ENCODE assay signal across 1 cellular context in genomic region chr17:81342700-81343070, GRCh38.
TF ChIP-seq lines count a peak whose summit lies in the region.

No MANE protein-coding gene starts in this region.

TF ChIP-seq in K562, 482 proteins besides CTCF, POLR2A, EP300 and RAD21 (continued from another document):
- TF ChIP-seq E2F4 (CRISPR knock-in tag; IDR thresholded peaks at IDR 0.05; ENCODE audit: low read depth), result no peak
- no peak for TF ChIP-seq ELK1 (CRISPR knock-in tag; IDR thresholded peaks at IDR 0.05)
- TF ChIP-seq ZNF134 (CRISPR knock-in tag; conservative IDR thresholded peaks at IDR 0.05), result no peak
- no peak for TF ChIP-seq MAFK (IDR thresholded peaks at IDR 0.05; ENCODE audit: low read length)
- no peak for TF ChIP-seq SLC30A9 (CRISPR knock-in tag; IDR thresholded peaks at IDR 0.05)
- no peak for TF ChIP-seq TAF9B (IDR thresholded peaks at IDR 0.05; ENCODE audit: partially characterized antibody)
- TF ChIP-seq BRD4 (IDR thresholded peaks at IDR 0.05), result no peak
